28 cellular contexts compared by ENCODE assay signal in genomic region chr3:147813256-147813655, GRCh38.
"Had no signal": no experiment of that assay in that cellular context is flagged by ENCODE, and none has a peak within 500 bp of the region (broad histone marks: within the 10 kb centered on the region; RNA-seq: fewer than 3 reads in every experiment).

No MANE protein-coding gene starts in this region.

- H3K9me3 ChIP-seq: adrenal gland, body of pancreas, esophagus muscularis mucosa, gastrocnemius medialis, heart left ventricle had no signal

- DNase-seq: activated CD4-positive, alpha-beta memory T cell treated with anti-CD3 and anti-CD28 coated beads, Interleukin-2, amount 10 ng/mL, durations not matched to agents 7 days and 5 days; activated CD4-positive, alpha-beta T cell treated with anti-CD3 and anti-CD28 coated beads for 1 hour; activated CD4-positive, alpha-beta T cell treated with anti-CD3 and anti-CD28 coated beads for 4 hours; activated CD4-positive, alpha-beta T cell treated with anti-CD3 and anti-CD28 coated beads, Interleukin-2, amount 10 ng/mL, durations not matched to agents 7 days and 5 days; activated CD4-positive, alpha-beta T cell treated with anti-CD3 and anti-CD28 coated beads, Interleukin-2, amount 50 U/mL, for 4 hours; activated CD8-positive, alpha-beta memory T cell treated with anti-CD3 and anti-CD28 coated beads, Interleukin-2, amount 50 U/mL, for 48 hours; activated gamma-delta T cell; activated naive CD4-positive, alpha-beta T cell; activated naive CD4-positive, alpha-beta T cell treated with anti-CD3 and anti-CD28 coated beads, Interleukin-2, amount 10 ng/mL, durations not matched to agents 7 days and 5 days; activated T-cell treated with anti-CD3 and anti-CD28 coated beads for 4 hours; activated T-cell treated with anti-CD3 and anti-CD28 coated beads, Interleukin-2, amount 50 U/mL, for 24 hours; activated T-cell treated with anti-CD3 and anti-CD28 coated beads, Interleukin-2, amount 50 U/mL, for 72 hours; adrenal gland; amygdala; aorta; body of pancreas; caudate nucleus; dorsolateral prefrontal cortex; effector memory CD4-positive, alpha-beta T cell; endodermal cell; erythroblast; foreskin keratinocyte; gastrocnemius medialis; glutamatergic neuron; heart left ventricle; T-helper 2 cell had no signal

- H3K27me3 ChIP-seq: adrenal gland, body of pancreas, dorsolateral prefrontal cortex, esophagus muscularis mucosa, foreskin keratinocyte, gastrocnemius medialis, heart left ventricle had no signal

- H3K27ac ChIP-seq: adrenal gland, body of pancreas, dorsolateral prefrontal cortex, esophagus muscularis mucosa, foreskin keratinocyte, gastrocnemius medialis, VCaP had no signal

- H3K36me3 ChIP-seq: adrenal gland, esophagus muscularis mucosa, gastrocnemius medialis, heart left ventricle had no signal

- H3K4me3 ChIP-seq: adrenal gland, body of pancreas, dorsolateral prefrontal cortex, esophagus muscularis mucosa, gastrocnemius medialis, heart left ventricle had no signal

- H3K4me1 ChIP-seq: adrenal gland, body of pancreas, esophagus muscularis mucosa, foreskin keratinocyte, gastrocnemius medialis had no signal
